Comparison of ENCODE assay signal across 8 cellular contexts in the genomic region with DNA sequence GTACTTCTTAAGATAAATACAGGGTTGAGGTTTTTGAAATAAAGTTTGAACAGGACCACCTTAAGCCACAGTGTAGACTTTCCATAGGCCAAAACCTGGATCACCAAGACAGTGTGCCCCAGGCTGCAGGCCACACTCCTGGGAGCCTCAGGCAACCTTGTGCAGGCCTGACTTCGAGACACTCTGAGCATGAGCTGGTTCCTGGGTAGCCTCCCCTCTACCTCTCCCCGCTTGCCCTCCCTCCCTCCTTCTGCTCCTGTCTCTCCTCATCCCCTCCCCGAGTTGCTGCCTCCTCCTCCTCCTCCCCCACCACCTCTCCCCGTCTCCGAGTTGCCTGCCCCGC. TPM values are rescaled to one million over a fixed set of nuclear protein-coding genes. Genes with fewer than 3 reads are reported as not detected.
DNase-seq lines count a peak whose midpoint lies in the region; ATAC-seq, FAIRE-seq and TF ChIP-seq lines count a peak whose summit lies in the region.

No MANE protein-coding gene starts in this region.

- DNase-seq in activated CD4-positive, alpha-beta T cell treated with anti-CD3 and anti-CD28 coated beads, Interleukin-2, amount 10 ng/mL, durations not matched to agents 24 days and 14 days: no peak
- DNase-seq in activated CD4-positive, alpha-beta T cell treated with anti-CD3 and anti-CD28 coated beads, Interleukin-2, amount 50 U/mL, for 48 hours: no peak
- DNase-seq in Panc1 (ENCODE audit: low read depth, low spot score) (no peak), foreskin keratinocyte (peak in 1 of 2 donors; percentile 36), sigmoid colon (no peak), NCI-H2029 (lab: John Stamatoyannopoulos, UW) (no peak), RCC 7860 (ENCODE audit: low spot score) (no peak), globus pallidus (ENCODE audit: low spot score) (no peak)

- ATAC-seq in Panc1 (peak; percentile 57), foreskin keratinocyte (peak; percentile 74)

- peaks cover 15% of the 10 kb centered on the region for H3K27me3 Mint-ChIP-seq in activated CD4-positive, alpha-beta T cell treated with anti-CD3 and anti-CD28 coated beads, Interleukin-2, amount 10 ng/mL, durations not matched to agents 24 days and 14 days

- FAIRE-seq in RCC 7860 (lab: Jason Lieb, UNC): no peak

- no peaks in the 10 kb centered on the region for H3K36me3 Mint-ChIP-seq in activated CD4-positive, alpha-beta T cell treated with anti-CD3 and anti-CD28 coated beads, Interleukin-2, amount 10 ng/mL, durations not matched to agents 24 days and 14 days (ENCODE audit: low read depth)

- POLR2A ChIA-PET in Panc1 (lab: Charles Lee): interaction anchor here (1.0 kb wide), 1 partner anchor 19 kb away, joined by 3 read pairs; no protein-coding TSS in a partner anchor

- H3K27me3 ChIP-seq in Panc1 (ENCODE audit: control insufficient read depth, insufficient read depth, low read length) (no peaks in the 10 kb centered on the region), foreskin keratinocyte (no peaks in the 10 kb centered on the region), sigmoid colon (no peaks in the 10 kb centered on the region)

- TF ChIP-seq EP300 in sigmoid colon (IDR thresholded peaks at IDR 0.05): no peak

- H3K4me1 ChIP-seq in Panc1 (ENCODE audit: control insufficient read depth, insufficient read depth, low read length) (peaks cover 70% of the 10 kb centered on the region), foreskin keratinocyte (peaks cover 11% of the 10 kb centered on the region), sigmoid colon (peaks cover 0 to 33% (median 25%) of the 10 kb centered on the region in 4 donors)

- no peaks in the 10 kb centered on the region for H3K9me3 ChIP-seq in Panc1 (ENCODE audit: control insufficient read depth, insufficient read depth, low read depth, low read length)
- H3K9me3 ChIP-seq in sigmoid colon: no peaks in the 10 kb centered on the region

- no peak for TF ChIP-seq POLR2A in sigmoid colon (IDR thresholded peaks at IDR 0.05)

- no peaks in the 10 kb centered on the region for H3K36me3 ChIP-seq in Panc1 (ENCODE audit: control insufficient read depth, insufficient read depth, low read length)
- no peaks in the 10 kb centered on the region for H3K36me3 ChIP-seq in sigmoid colon

- peaks cover 3% of the 10 kb centered on the region for H3K9me3 Mint-ChIP-seq in activated CD4-positive, alpha-beta T cell treated with anti-CD3 and anti-CD28 coated beads, Interleukin-2, amount 10 ng/mL, durations not matched to agents 24 days and 14 days

- H3K27ac Mint-ChIP-seq in activated CD4-positive, alpha-beta T cell treated with anti-CD3 and anti-CD28 coated beads, Interleukin-2, amount 10 ng/mL, durations not matched to agents 24 days and 14 days: peak overlapping the region; percentile 63

- no TSS peak for BruUV-seq in Panc1 (replicated peaks; lab: Mats Ljungman, UMichigan)

- 5 to 6% methylated on average over 6 of the region's 6 CpGs for WGBS in sigmoid colon, 2 donors

- intact Hi-C loops in activated CD4-positive, alpha-beta T cell treated with anti-CD3 and anti-CD28 coated beads, Interleukin-2, amount 10 ng/mL, durations not matched to agents 24 days and 14 days (cut with micrococcal nuclease): loop anchor here (1.0 kb wide), 1 partner anchor 8 kb away; no protein-coding TSS in a partner anchor
- intact Hi-C loops in Panc1 (cut with micrococcal nuclease; ENCODE audit: unreplicated experiment) (no loop called here), sigmoid colon (cut with DNase I) (loop anchor here (1.0 to 10.0 kb wide), 4 partner anchors 20 to 343 kb away; a partner anchor contains a TSS)

- CTCF ChIA-PET in Panc1 (lab: Charles Lee): no interaction called here

- H3K4me3 Mint-ChIP-seq in activated CD4-positive, alpha-beta T cell treated with anti-CD3 and anti-CD28 coated beads, Interleukin-2, amount 10 ng/mL, durations not matched to agents 24 days and 14 days: peak overlapping the region; percentile 57

- no peak overlapping the region for H3K4me3 ChIP-seq in Panc1 (ENCODE audit: low read depth in 2 of 2, low read length in 2 of 2)
- H3K4me3 ChIP-seq in sigmoid colon: peak overlapping the region; percentile 6 to 63 (median 57)

- TF ChIP-seq CTCF in Panc1 (IDR thresholded peaks at IDR 0.05) (no peak), foreskin keratinocyte (conservative IDR thresholded peaks at IDR 0.05) (no peak), sigmoid colon (IDR thresholded peaks at IDR 0.05) (no peak)

- H3K4me1 Mint-ChIP-seq in activated CD4-positive, alpha-beta T cell treated with anti-CD3 and anti-CD28 coated beads, Interleukin-2, amount 10 ng/mL, durations not matched to agents 24 days and 14 days: peaks cover 32% of the 10 kb centered on the region

- H3K27ac ChIP-seq in Panc1 (ENCODE audit: low read length) (peak overlapping the region; percentile 93), foreskin keratinocyte (no peak overlapping the region), sigmoid colon (peak overlapping the region; percentile 87 to 93 (median 90))

- in situ Hi-C loops in Panc1 (cut with HindIII; ENCODE audit: low pct_unique_long_range_greater_than_20kb, low sequenced_read_pairs): no loop called here

RNA-seq across cellular contexts. Expression of a gene that starts 10.6 kb away (rescaled TPM):
- 0.12 TPM in 1 of 2 replicates, not detected in the other for total RNA-seq in activated CD4-positive, alpha-beta T cell treated with anti-CD3 and anti-CD28 coated beads, Interleukin-2, amount 10 ng/mL, durations not matched to agents 24 days and 14 days
- total RNA-seq in Panc1 (2021; ENCODE audit: unreplicated experiment) (1.1 TPM), foreskin keratinocyte (0.32 and 0.82 TPM in 2 replicates), sigmoid colon (not detected)
- 3.0 TPM for polyA plus RNA-seq in Panc1 (2012; ENCODE audit: insufficient read length)
- polyA plus RNA-seq in foreskin keratinocyte (0.18 and 0.74 TPM in 2 replicates), sigmoid colon (1 to 10 TPM; 1.4 to 7.8 (median 1.8) TPM)

RNA-seq across cellular contexts. Expression of a gene that starts 19.9 kb away (rescaled TPM):
- total RNA-seq in activated CD4-positive, alpha-beta T cell treated with anti-CD3 and anti-CD28 coated beads, Interleukin-2, amount 10 ng/mL, durations not matched to agents 24 days and 14 days: 53.7 and 57.5 TPM in 2 replicates
- total RNA-seq in Panc1 (2021; ENCODE audit: unreplicated experiment) (70.6 TPM), foreskin keratinocyte (27.4 and 30.4 TPM in 2 replicates), sigmoid colon (10 to 100 TPM; 39.9 to 52.2 (median 47.7) TPM)
- polyA plus RNA-seq in Panc1 (2012; ENCODE audit: insufficient read length): 12.9 TPM
- polyA plus RNA-seq in foreskin keratinocyte (2.0 and 2.3 TPM in 2 replicates), sigmoid colon (10 to 100 TPM in 1 of 3 donors, 1 to 10 TPM in 2; 9.0 to 10.4 (median 9.2) TPM)

Comparison
In these comparisons a context has a peak if more than half of its experiments do, and no peak if none do; other contexts are left out.
1. H3K4me3 ChIP-seq: peak in sigmoid colon (4 of 4); none in Panc1 (0 of 2).